8 cellular contexts compared by ENCODE assay signal in the genomic region with DNA sequence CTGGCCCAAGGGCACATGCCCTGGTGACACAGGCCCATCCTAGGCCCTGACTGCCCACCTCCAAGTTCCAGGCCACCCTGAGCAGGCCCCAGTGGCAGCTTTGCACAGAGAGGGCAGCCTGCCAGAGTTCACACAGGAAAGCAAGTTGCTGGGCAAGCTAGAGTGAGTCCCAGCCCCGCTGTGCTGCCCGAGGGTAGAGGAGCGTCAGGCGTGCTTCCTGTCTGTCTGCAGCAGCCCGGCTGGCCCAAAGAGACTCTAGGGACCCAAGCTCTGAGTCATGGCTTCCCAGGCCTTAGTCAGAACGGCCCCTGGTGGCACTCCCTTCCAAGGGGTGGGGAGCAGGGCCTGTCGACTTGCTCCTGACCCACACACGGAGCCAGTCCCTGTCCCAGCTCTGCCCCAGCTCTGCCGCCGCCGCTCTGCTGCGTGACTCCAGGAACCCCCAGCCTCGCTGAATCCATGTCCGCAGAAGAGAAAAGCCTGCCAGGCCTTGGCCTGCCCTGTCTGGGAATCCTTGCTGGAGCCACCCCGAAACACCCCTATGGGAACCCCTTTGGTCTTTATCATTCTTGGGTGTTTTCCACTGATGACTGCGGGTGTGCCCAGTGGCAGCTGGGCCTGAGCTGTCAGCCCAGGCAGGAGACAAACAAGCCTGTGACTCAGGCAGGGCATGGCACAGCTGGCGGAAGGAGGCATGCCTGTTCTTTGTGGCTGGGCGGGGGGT.
DNase-seq lines count a peak whose midpoint lies in the region; ATAC-seq and TF ChIP-seq lines count a peak whose summit lies in the region.
"Not testable (repeated sequence)": the region's sequence is repeated elsewhere in the genome, so short reads cannot be mapped to it uniquely, and the experiment has no call there.

No MANE protein-coding gene starts in this region.

- intact Hi-C loops in ascending aorta (cut with DNase I) = loop anchor here (1.0 to 5.0 kb wide), 3 partner anchors 11 to 83 kb away; partner anchors contain the start of gene TBC1D2B
- intact Hi-C loops in transverse colon (cut with DNase I; ENCODE audit: low total_unique reads) = not testable (repeated sequence)

- H3K4me1 ChIP-seq in ascending aorta (peaks cover 21 to 47% of the 10 kb centered on the region in 2 donors), transverse colon (peaks cover 16 to 42% (median 27%) of the 10 kb centered on the region in 4 donors)
- H3K4me1 ChIP-seq in neutrophil (ENCODE audit: control insufficient read depth in 1 of 2, insufficient read depth in 1 of 2, low read depth in 1 of 2, low read length in 1 of 2) = not testable (repeated sequence)

- in situ Hi-C loops in transverse colon (cut with MboI; ENCODE audit: low pct_ligation_motif_present in 1 of 4, low pct_unique_long_range_greater_than_20kb in 1 of 4, low sequenced_read_pairs in 3 of 4) = not testable (repeated sequence)

- TF ChIP-seq CTCF in ascending aorta (IDR thresholded peaks at IDR 0.05); neutrophil (IDR thresholded peaks at IDR 0.05); transverse colon (IDR thresholded peaks at IDR 0.05): not testable (repeated sequence)

- DNase-seq in GM04503 (ENCODE audit: low read depth) (peak; percentile 85), RPMI7951 (ENCODE audit: low read depth) (peak; percentile 100), ascending aorta (ENCODE audit: low spot score in 2 of 2) (peak; percentile 88 to 98), glomerular visceral epithelial cell (ENCODE audit: extremely low spot score) (peak; percentile 96), transverse colon (peak; percentile 47)

- H3K4me3 ChIP-seq in ascending aorta = peak overlapping the region in 1 of 2 donors; percentile 10
- not testable (repeated sequence) for H3K4me3 ChIP-seq in neutrophil (ENCODE audit: low read depth in 1 of 2, low read length in 1 of 2); transverse colon

- peak; percentile 77 for ATAC-seq in GM21529 (IDR thresholded peaks at IDR 0.05; ENCODE audit: unreplicated experiment)
- peak; percentile 70 for ATAC-seq in HG03457 (IDR thresholded peaks at IDR 0.05; ENCODE audit: unreplicated experiment)

- H3K36me3 ChIP-seq in ascending aorta = peaks cover 15 to 16% of the 10 kb centered on the region in 2 donors
- H3K36me3 ChIP-seq in neutrophil = peaks cover 71% of the 10 kb centered on the region
- not testable (repeated sequence) for H3K36me3 ChIP-seq in transverse colon

- peak overlapping the region; percentile 89 to 94 for H3K27ac ChIP-seq in ascending aorta
- peak overlapping the region; percentile 20 for H3K27ac ChIP-seq in neutrophil
- H3K27ac ChIP-seq in transverse colon = peak overlapping the region; percentile 69 to 73 (median 70)

- TF ChIP-seq POLR2A in transverse colon (IDR thresholded peaks at IDR 0.05) = not testable (repeated sequence)

- TF ChIP-seq EP300 in transverse colon (IDR thresholded peaks at IDR 0.05; ENCODE audit: low read depth) = not testable (repeated sequence)

- not testable (repeated sequence) for H3K27me3 ChIP-seq in ascending aorta, neutrophil, transverse colon

- WGBS in transverse colon (ENCODE audit: low coverage in 1 of 2), 2 donors = 63% methylated on average over 14 of the region's 18 CpGs; no CpG with 5 or more reads in 1 of the 2 donors

- H3K9me3 ChIP-seq in ascending aorta, neutrophil, transverse colon: not testable (repeated sequence)

Comparison
In these comparisons a context has a peak if more than half of its experiments do, and no peak if none do; other contexts are left out.
1. DNase-seq: peak in every context shown above with its lines; median percentile 100 in RPMI7951; 96 in glomerular visceral epithelial cell; 93 in ascending aorta; 85 in GM04503; 47 in transverse colon.
2. H3K27ac ChIP-seq: peak in every context shown above with its lines; median percentile 92 in ascending aorta; 70 in transverse colon; 20 in neutrophil.